Comparison of ENCODE assay signal across 1 cellular context in genomic region chr1:185916866-185917265, GRCh38.
TF ChIP-seq lines count a peak whose summit lies in the region.

No MANE protein-coding gene starts in this region.

TF ChIP-seq in H1, 55 proteins besides CTCF, POLR2A, EP300 and RAD21 (continued from another document):
- no peak for TF ChIP-seq E2F6 (IDR thresholded peaks at IDR 0.05)
- no peak for TF ChIP-seq KDM5A (IDR thresholded peaks at IDR 0.05; ENCODE audit: low read length)
- no peak for TF ChIP-seq SIN3A (conservative IDR thresholded peaks at IDR 0.05 in 1 of 2, IDR thresholded peaks at IDR 0.05 in 1 of 2; ENCODE audit: low read depth in 1 of 2, low read length in 2 of 2)
- TF ChIP-seq SIRT6 (IDR thresholded peaks at IDR 0.05; ENCODE audit: low read length) = no peak
- no peak for TF ChIP-seq MAFK (IDR thresholded peaks at IDR 0.05; ENCODE audit: low read depth, low read length)
- no peak for TF ChIP-seq CHD7 (IDR thresholded peaks at IDR 0.05; ENCODE audit: insufficient replicate concordance, low read length)
- no peak for TF ChIP-seq JUN (IDR thresholded peaks at IDR 0.05; ENCODE audit: low read depth, low read length)
- TF ChIP-seq CHD2 (IDR thresholded peaks at IDR 0.05; ENCODE audit: low read length) = no peak
- no peak for TF ChIP-seq RFX5 (IDR thresholded peaks at IDR 0.05; ENCODE audit: borderline replicate concordance, low read depth, low read length)
